26 cellular contexts compared by ENCODE assay signal in the genomic region with DNA sequence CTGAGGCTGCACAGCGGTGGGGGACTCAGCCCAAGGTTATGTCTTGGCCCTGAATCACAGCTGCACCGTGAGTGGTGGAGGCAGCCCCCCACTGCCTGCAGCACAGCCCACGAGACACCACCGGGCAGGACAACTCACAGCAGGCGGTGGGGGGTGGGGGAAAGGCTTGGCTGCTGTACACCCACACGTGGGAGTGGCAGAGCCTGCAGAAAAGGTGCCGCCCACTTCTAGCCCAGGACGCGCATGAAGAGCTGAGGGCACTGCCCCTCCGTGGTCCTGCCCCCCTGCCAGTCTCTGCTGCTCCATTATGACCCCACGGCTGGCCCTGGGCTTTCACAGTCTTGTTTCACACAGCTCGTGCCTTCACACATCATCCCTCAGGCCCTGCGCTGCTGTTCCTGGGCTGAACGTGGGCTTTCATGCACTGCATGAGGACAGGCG. TPM values are rescaled to one million over a fixed set of nuclear protein-coding genes. Genes with fewer than 3 reads are reported as not detected.
DNase-seq lines count a peak whose midpoint lies in the region; ATAC-seq, FAIRE-seq and TF ChIP-seq lines count a peak whose summit lies in the region.
"Had no signal": no experiment of that assay in that cellular context is flagged by ENCODE, and none has a peak within 500 bp of the region (broad histone marks: within the 10 kb centered on the region; RNA-seq: fewer than 3 reads in every experiment).

No MANE protein-coding gene starts in this region.

- no peaks in the 10 kb centered on the region for H4K20me1 ChIP-seq in K562 (replicated peaks; ENCODE audit: control insufficient read depth, insufficient read depth, low read length)

- H3K79me2 ChIP-seq in K562 (ENCODE audit: control insufficient read depth, insufficient read depth, low read length) = no peaks in the 10 kb centered on the region

- peak overlapping the region; percentile 91 for H3K18ac ChIP-seq in neuronal stem cell (ENCODE audit: low read length)

- H2BK120ac ChIP-seq in neuronal stem cell (ENCODE audit: low read depth, low read length) = peak overlapping the region; percentile 57

- no peak for TF ChIP-seq RAD21 in K562 (CRISPR knock-in tag; conservative IDR thresholded peaks at IDR 0.05 in 1 of 2, IDR thresholded peaks at IDR 0.05 in 1 of 2)

- peak overlapping the region; percentile 18 for H3K4ac ChIP-seq in neuronal stem cell (ENCODE audit: low read length)

- H2BK15ac ChIP-seq in neuronal stem cell (ENCODE audit: low read length) = peak overlapping the region; percentile 99

- POLR2A ChIA-PET in K562 (lab: Yijun Ruan, JAX) = no interaction called here

- H3K4me2 ChIP-seq in K562 (ENCODE audit: insufficient read depth, low read length) (no peak overlapping the region), neuronal stem cell (ENCODE audit: insufficient read depth, low read length, poor library complexity, severe bottlenecking) (no peak overlapping the region)

- no peak overlapping the region for H4K8ac ChIP-seq in neuronal stem cell (ENCODE audit: low read depth, low read length)

- H3K79me1 ChIP-seq in neuronal stem cell (ENCODE audit: low read depth, low read length) = peaks cover 2% of the 10 kb centered on the region

- H2BK12ac ChIP-seq in neuronal stem cell (ENCODE audit: low read length) = peak overlapping the region; percentile 93

- H3K4me3 ChIP-seq in K562 (no peak overlapping the region), neuronal stem cell (ENCODE audit: low read length in 2 of 2) (no peak overlapping the region)
- H3K4me3 ChIP-seq: BLaER1, gastroesophageal sphincter, GM12878, lower lobe of right lung had no signal

- H3K14ac ChIP-seq in neuronal stem cell (ENCODE audit: low read length) = peak overlapping the region; percentile 75

- H3K23ac ChIP-seq in neuronal stem cell (ENCODE audit: low read depth, low read length, poor library complexity) = peak overlapping the region; percentile 52

- no peak overlapping the region for H4K91ac ChIP-seq in neuronal stem cell (ENCODE audit: low read depth, low read length, poor library complexity)

- FAIRE-seq in K562 (lab: Jason Lieb, UNC) = no peak
- FAIRE-seq: endometrium, GM12878, islet of Langerhans had no signal

- no peak for TF ChIP-seq CTCF in K562 (IDR thresholded peaks at IDR 0.05 in 2 of 3, conservative IDR thresholded peaks at IDR 0.05 in 1 of 3; ENCODE audit: insufficient read depth in 2 of 3, low read depth in 1 of 3, low read length in 3 of 3)

- no peak for TF ChIP-seq POLR2A in K562 (conservative IDR thresholded peaks at IDR 0.05)

- H3K27me3 ChIP-seq in K562 (ENCODE audit: control insufficient read depth in 2 of 2, insufficient read depth in 2 of 2, low read length in 2 of 2) = peaks cover 41 to 82% of the 10 kb centered on the region in 2 experiments
- H3K27me3 ChIP-seq in neuronal stem cell (ENCODE audit: control insufficient read depth in 3 of 3, insufficient read depth in 3 of 3, low read depth in 1 of 3, low read length in 3 of 3) = peaks cover 0 to 54% (median 17%) of the 10 kb centered on the region in 3 experiments

- H3K36me3 ChIP-seq in K562 (ENCODE audit: control insufficient read depth, insufficient read depth, low read length) = no peaks in the 10 kb centered on the region
- no peaks in the 10 kb centered on the region for H3K36me3 ChIP-seq in neuronal stem cell (replicated peaks in 1 of 2; ENCODE audit: control insufficient read depth in 2 of 2, insufficient read depth in 2 of 2, low read length in 2 of 2)
- H3K36me3 ChIP-seq: BLaER1, gastroesophageal sphincter, lower lobe of right lung had no signal

- no TSS peak for BruUV-seq in K562 (replicated peaks; lab: Mats Ljungman, UMichigan)

- peak; percentile 51 for DNase-seq in Right ventricle myocardium inferior (ENCODE audit: missing footprints)
- no peak for DNase-seq in left ventricle myocardium superior
- DNase-seq in K562 (ENCODE audit: extremely low read depth in 1 of 4, low spot score in 3 of 4) = no peak
- DNase-seq in neuronal stem cell (ENCODE audit: low spot score) = no peak
- DNase-seq in NCI-H1694 (lab: John Stamatoyannopoulos, UW) = no peak
- DNase-seq in DMS 273 treated with DMSO at 0.1 percent for 48 hours (lab: John Stamatoyannopoulos, UW) = no peak
- DNase-seq in RKO (ENCODE audit: low spot score) = no peak
- DNase-seq: activated CD4-positive, alpha-beta T cell treated with anti-CD3 and anti-CD28 coated beads, Interleukin-2, amount 50 U/mL, for 4 hours; activated naive CD4-positive, alpha-beta T cell treated with anti-CD3 and anti-CD28 coated beads, Interleukin-2, amount 50 U/mL, for 16 hours; anterior cingulate cortex; COR-L47; hypothalamus; lower lobe of right lung; NCI-H1092; NCI-H187 treated with DMSO at 0.1 percent for 48 hours had no signal

- H2BK5ac ChIP-seq in neuronal stem cell (ENCODE audit: low read length) = peak overlapping the region; percentile 20

- H3K9ac ChIP-seq in K562 (ENCODE audit: insufficient read depth in 1 of 2, low read depth in 2 of 2, low read length in 2 of 2) = no peak overlapping the region
- peak overlapping the region; percentile 57 for H3K9ac ChIP-seq in neuronal stem cell (ENCODE audit: low read depth, low read length, poor library complexity)
- H3K9ac ChIP-seq: BLaER1 had no signal

- no peak for ATAC-seq in Right ventricle myocardium inferior
- ATAC-seq in left ventricle myocardium superior = no peak
- no peak for ATAC-seq in K562
- ATAC-seq: gastroesophageal sphincter, GM12878, lower lobe of right lung, WTC11 had no signal

- peak overlapping the region; percentile 96 for H2AK5ac ChIP-seq in neuronal stem cell (ENCODE audit: low read depth, low read length)

- no peak for TF ChIP-seq EP300 in K562 (IDR thresholded peaks at IDR 0.05; ENCODE audit: low read length)

- H3K9me3 ChIP-seq in K562 (replicated peaks; ENCODE audit: control insufficient read depth, insufficient read depth, low read depth, low read length) = peaks cover 3% of the 10 kb centered on the region
- peaks cover 4 to 5% of the 10 kb centered on the region in 2 donors for H3K9me3 ChIP-seq in neuronal stem cell (replicated peaks in 1 of 2; ENCODE audit: control insufficient read depth in 2 of 2, insufficient read depth in 1 of 2, low read depth in 1 of 2, low read length in 2 of 2)
- H3K9me3 ChIP-seq: gastroesophageal sphincter, lower lobe of right lung had no signal

- CTCF ChIA-PET in K562 (lab: Yijun Ruan, JAX; ENCODE audit: low intra/inter-chr PET ratio) = no interaction called here

- intact Hi-C loops in Right ventricle myocardium inferior (cut with DNase I) (no loop called here), left ventricle myocardium superior (cut with micrococcal nuclease) (no loop called here), K562 (cut with micrococcal nuclease) (no loop called here)

- no peaks in the 10 kb centered on the region for H3K9me1 ChIP-seq in K562 (ENCODE audit: control insufficient read depth, insufficient read depth, low read length)

- H3K4me1 ChIP-seq in K562 (replicated peaks in 1 of 2; ENCODE audit: control insufficient read depth in 2 of 2, insufficient read depth in 2 of 2, low read length in 2 of 2) (peaks cover 3 to 44% of the 10 kb centered on the region in 2 experiments; a peak in 2 of 5 replicates), neuronal stem cell (ENCODE audit: control insufficient read depth in 2 of 2, insufficient read depth in 1 of 2, low read depth in 1 of 2, low read length in 2 of 2) (peaks cover 3 to 13% of the 10 kb centered on the region in 2 donors)

- in situ Hi-C loops in K562 (cut with MboI) = no loop called here

- 9% methylated on average over 12 of the region's 15 CpGs for WGBS in K562 (ENCODE audit: insufficient coverage, low coverage, missing lambda C conversion rate)
- WGBS in neuronal stem cell (ENCODE audit: extremely low coverage in 2 of 2, insufficient read length in 2 of 2, insufficient replicate concordance in 1 of 2), 2 donors = no CpG with 5 or more reads among the region's 15 CpGs

- no peak overlapping the region for H3K27ac ChIP-seq in K562 (ENCODE audit: extremely low read depth, low read depth, low read length)
- no peak overlapping the region for H3K27ac ChIP-seq in neuronal stem cell (replicated peaks; ENCODE audit: low read length)
- H3K27ac ChIP-seq: BLaER1, gastroesophageal sphincter, HL-60, lower lobe of right lung had no signal

- H2AFZ ChIP-seq in K562 (ENCODE audit: low read depth, low read length) (no peak overlapping the region), neuronal stem cell (ENCODE audit: low read length) (no peak overlapping the region)

RNA-seq across cellular contexts. Expression of a gene that starts 40.8 kb away (rescaled TPM):
- total RNA-seq in Right ventricle myocardium inferior = 21.0 TPM
- 26.6 TPM for total RNA-seq in left ventricle myocardium superior
- total RNA-seq in K562 (2011; cell fraction: chromatin; rRNA removed; ENCODE audit: low replicate concordance) = 24.3 and 107 TPM in 2 replicates
- 71.6 and 76.2 TPM in 2 replicates for total RNA-seq in K562 (2011; cell fraction: nucleolus; rRNA removed)
- 78.9 and 124 TPM in 2 replicates for total RNA-seq in K562 (2011; cell fraction: nucleoplasm; rRNA removed)
- 21.6 and 30.7 TPM in 2 replicates for total RNA-seq in K562 (2014; rRNA removed)
- total RNA-seq in K562 (2014; rRNA removed; fragmentation: Illumina TruSeq; extraction: Trizol) = 5.3 and 7.1 TPM in 2 replicates
- 10.4 and 11.4 TPM in 2 replicates for total RNA-seq in K562 (2015; rRNA removed; fragmentation: Illumina TruSeq; extraction: Trizol)
- total RNA-seq in K562 (2021) = 45.6 and 49.9 TPM in 2 replicates
- 14.6 and 18.3 TPM in 2 replicates for polyA plus RNA-seq in K562 (2011; rRNA removed)
- 39.0 and 72.2 TPM in 2 replicates for polyA plus RNA-seq in K562 (2011; cell fraction: cytosol; rRNA removed)
- polyA plus RNA-seq in K562 (2011; cell fraction: nucleus; rRNA removed) = 55.9 and 72.5 TPM in 2 replicates
- polyA plus RNA-seq in K562 (2012) = 28.5 and 35.1 TPM in 2 replicates
- polyA plus RNA-seq in K562 (2014; fragmentation: Illumina TruSeq; extraction: Trizol) = 17.1 and 25.2 TPM in 2 replicates
- polyA plus RNA-seq in K562 (2014; fragmentation: Nextera tagmentation; extraction: Ambion mirVana) = under 1 TPM; 0.34 to 0.53 TPM
- 15.1 and 15.6 TPM in 2 replicates for polyA plus RNA-seq in K562 (2014; rRNA removed)
- 73.8 and 144 TPM in 2 replicates for polyA minus RNA-seq in K562 (2011; rRNA and poly(A)+ RNA removed)
- polyA minus RNA-seq in K562 (2011; cell fraction: cytosol; rRNA and poly(A)+ RNA removed) = 42.8 and 52.2 TPM in 2 replicates
- 20.8 and 21.0 TPM in 2 replicates for polyA minus RNA-seq in K562 (2011; cell fraction: nucleus; rRNA and poly(A)+ RNA removed)
- polyA plus RNA-seq in neuronal stem cell (2013, experiment 1 of 2) = 67.8 TPM
- polyA plus RNA-seq in neuronal stem cell (2013, experiment 2 of 2) = 66.3 TPM

RNA-seq across cellular contexts. Expression of a gene that starts 59.0 kb away (rescaled TPM):
- total RNA-seq in Right ventricle myocardium inferior (not detected), left ventricle myocardium superior (not detected), K562 (2014; rRNA removed) (1.6 TPM in 2 replicates), K562 (2014; rRNA removed; fragmentation: Illumina TruSeq; extraction: Trizol) (0.40 and 0.96 TPM in 2 replicates), K562 (2015; rRNA removed; fragmentation: Illumina TruSeq; extraction: Trizol) (1.8 and 2.2 TPM in 2 replicates), K562 (2021) (3.1 and 4.2 TPM in 2 replicates)
- 5.5 and 11.7 TPM in 2 replicates for total RNA-seq in K562 (2011; cell fraction: chromatin; rRNA removed; ENCODE audit: low replicate concordance)
- total RNA-seq in K562 (2011; cell fraction: nucleolus; rRNA removed) = 8.4 and 9.3 TPM in 2 replicates
- 4.1 and 4.2 TPM in 2 replicates for total RNA-seq in K562 (2011; cell fraction: nucleoplasm; rRNA removed)
- polyA plus RNA-seq in K562 (2011; rRNA removed) (0.95 and 2.0 TPM in 2 replicates), K562 (2014; fragmentation: Illumina TruSeq; extraction: Trizol) (0.56 and 0.69 TPM in 2 replicates), K562 (2014; fragmentation: Nextera tagmentation; extraction: Ambion mirVana) (under 1 TPM; 0.11 to 0.24 TPM), K562 (2014; rRNA removed) (1.4 and 2.1 TPM in 2 replicates)
- 1.0 and 2.7 TPM in 2 replicates for polyA plus RNA-seq in K562 (2011; cell fraction: cytosol; rRNA removed)
- polyA plus RNA-seq in K562 (2011; cell fraction: nucleus; rRNA removed) = 9.1 and 12.1 TPM in 2 replicates
- polyA plus RNA-seq in K562 (2012) = 4.4 and 8.2 TPM in 2 replicates
- 0.51 and 0.74 TPM in 2 replicates for polyA minus RNA-seq in K562 (2011; rRNA and poly(A)+ RNA removed)
- 1.7 TPM in 2 replicates for polyA minus RNA-seq in K562 (2011; cell fraction: cytosol; rRNA and poly(A)+ RNA removed)
- 3.9 and 6.3 TPM in 2 replicates for polyA minus RNA-seq in K562 (2011; cell fraction: nucleus; rRNA and poly(A)+ RNA removed)
- polyA plus RNA-seq in neuronal stem cell (2013, experiment 1 of 2) = 0.13 TPM
- 0.15 TPM for polyA plus RNA-seq in neuronal stem cell (2013, experiment 2 of 2)
- total RNA-seq: gastroesophageal sphincter, H4, LHCN-M2, RPMI7951, skeletal muscle tissue had no signal
